Comparison of ENCODE assay signal across 21 cellular contexts in the genomic region with DNA sequence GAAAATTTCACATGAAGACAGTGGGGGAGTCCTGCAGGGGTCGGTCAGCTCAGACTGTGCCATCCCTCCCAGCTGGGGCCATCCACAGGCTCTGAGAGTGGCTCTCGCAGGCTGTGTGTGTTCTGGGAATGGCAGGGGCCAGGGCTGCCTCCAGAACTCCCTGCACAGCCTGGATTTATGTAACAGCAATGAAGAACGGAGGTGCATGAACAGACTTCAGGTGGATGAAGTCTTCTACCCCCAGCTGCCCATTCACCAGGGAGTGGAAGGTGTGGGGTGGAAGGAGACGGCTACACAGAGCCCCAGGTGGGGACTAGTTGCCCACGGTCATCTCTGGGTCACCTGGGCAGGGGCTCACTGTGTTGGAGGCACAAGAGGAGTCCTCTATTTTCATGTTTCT.
"Had no signal": no experiment of that assay in that cellular context is flagged by ENCODE, and none has a peak within 500 bp of the region (broad histone marks: within the 10 kb centered on the region; RNA-seq: fewer than 3 reads in every experiment).

No MANE protein-coding gene starts in this region.

- DNase-seq: activated CD4-positive, alpha-beta T cell treated with anti-CD3 and anti-CD28 coated beads for 48 hours; activated CD4-positive, CD25-positive, alpha-beta regulatory T cell; activated naive CD4-positive, alpha-beta T cell treated with Interleukin-2 at 50 U/mL for 16 hours; activated naive CD8-positive, alpha-beta T cell treated with anti-CD3 and anti-CD28 coated beads, Interleukin-2, amount 10 ng/mL, durations not matched to agents 7 days and 5 days; activated T-cell treated with anti-CD3 and anti-CD28 coated beads for 4 hours; amygdala; erythroblast; heart right ventricle; immature natural killer cell; nephron progenitor cell; nucleus accumbens; SK-N-SH; stimulated activated CD4-positive, alpha-beta T cell treated with anti-CD3 and anti-CD28 coated beads, Interleukin-12 subunit alpha, Interleukin-12 subunit beta, amount 100 ng/mL, for 4 hours; stimulated activated CD4-positive, alpha-beta T cell treated with anti-CD3 and anti-CD28 coated beads, Interleukin-1b, Interleukin-23, amount 100 ng/mL, for 48 hours; stimulated activated naive CD8-positive, alpha-beta T cell treated with anti-CD3 and anti-CD28 coated beads, Interleukin-15, Interleukin-2, amounts not matched to agents 100 U/mL and 50 U/mL, for 24 hours; T-helper 9 cell; transverse colon had no signal

- H3K4me3 ChIP-seq: cardiac muscle cell, gastroesophageal sphincter, heart right ventricle, transverse colon had no signal

- H3K9me3 Mint-ChIP-seq: activated naive CD8-positive, alpha-beta T cell treated with anti-CD3 and anti-CD28 coated beads, Interleukin-2, amount 10 ng/mL, durations not matched to agents 7 days and 5 days; activated T-helper 17 cell treated with anti-CD3 and anti-CD28 coated beads, Interleukin-2, amount 50 U/mL, for 72 hours had no signal

- H3K27ac Mint-ChIP-seq: activated naive CD8-positive, alpha-beta T cell treated with anti-CD3 and anti-CD28 coated beads, Interleukin-2, amount 10 ng/mL, durations not matched to agents 7 days and 5 days; activated T-helper 17 cell treated with anti-CD3 and anti-CD28 coated beads, Interleukin-2, amount 50 U/mL, for 72 hours; immature natural killer cell; mesothelial cell of epicardium; nephron progenitor cell had no signal

- H3K4me1 ChIP-seq: gastroesophageal sphincter, heart right ventricle, transverse colon had no signal

- H3K4me1 Mint-ChIP-seq: activated naive CD8-positive, alpha-beta T cell treated with anti-CD3 and anti-CD28 coated beads, Interleukin-2, amount 10 ng/mL, durations not matched to agents 7 days and 5 days; activated T-helper 17 cell treated with anti-CD3 and anti-CD28 coated beads, Interleukin-2, amount 50 U/mL, for 72 hours; immature natural killer cell; mesothelial cell of epicardium had no signal

- H3K27me3 ChIP-seq: cardiac muscle cell, gastroesophageal sphincter had no signal

- H3K36me3 Mint-ChIP-seq: activated naive CD8-positive, alpha-beta T cell treated with anti-CD3 and anti-CD28 coated beads, Interleukin-2, amount 10 ng/mL, durations not matched to agents 7 days and 5 days had no signal

- H3K4me3 Mint-ChIP-seq: activated naive CD8-positive, alpha-beta T cell treated with anti-CD3 and anti-CD28 coated beads, Interleukin-2, amount 10 ng/mL, durations not matched to agents 7 days and 5 days; activated T-helper 17 cell treated with anti-CD3 and anti-CD28 coated beads, Interleukin-2, amount 50 U/mL, for 72 hours; immature natural killer cell; mesothelial cell of epicardium; nephron progenitor cell had no signal

- H3K27ac ChIP-seq: cardiac muscle cell, gastroesophageal sphincter, heart right ventricle, transverse colon had no signal

- ATAC-seq: activated T-helper 17 cell treated with anti-CD3 and anti-CD28 coated beads, Interleukin-2, amount 50 U/mL, for 72 hours; gastroesophageal sphincter; heart right ventricle; stimulated activated naive CD8-positive, alpha-beta T cell treated with anti-CD3 and anti-CD28 coated beads, Interleukin-15, Interleukin-2, amounts not matched to agents 100 U/mL and 50 U/mL, for 24 hours had no signal
